In the genomic region with DNA sequence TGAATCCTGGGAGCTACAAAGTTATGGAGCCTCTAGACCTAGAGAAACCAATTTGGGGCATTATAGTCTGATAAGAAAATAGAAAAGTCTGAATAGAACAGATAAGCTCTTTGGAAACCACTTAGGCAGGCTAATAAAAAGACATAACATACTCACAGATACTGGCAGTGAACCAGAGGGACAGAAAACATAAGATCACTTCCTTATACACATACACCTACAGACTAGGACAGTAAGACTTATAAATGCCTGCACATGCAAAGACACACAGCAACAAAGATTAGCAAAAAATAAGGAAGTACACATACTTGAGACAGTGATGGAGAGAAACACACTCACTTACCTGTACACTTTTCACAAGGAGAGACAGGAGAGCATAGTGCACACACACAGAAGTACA, we compare ENCODE assay signal across 18 cellular contexts. TPM values are rescaled to one million over a fixed set of nuclear protein-coding genes. Genes with fewer than 3 reads are reported as not detected.
DNase-seq lines count a peak whose midpoint lies in the region; ATAC-seq and TF ChIP-seq lines count a peak whose summit lies in the region.
"Had no signal": no experiment of that assay in that cellular context is flagged by ENCODE, and none has a peak within 500 bp of the region (broad histone marks: within the 10 kb centered on the region; RNA-seq: fewer than 3 reads in every experiment).

No MANE protein-coding gene starts in this region.

- no peaks in the 10 kb centered on the region for H3K27me3 Mint-ChIP-seq in chondrocyte (ENCODE audit: low read depth)
- H3K27me3 Mint-ChIP-seq in naive B cell, result no peaks in the 10 kb centered on the region
- no peaks in the 10 kb centered on the region for H3K27me3 Mint-ChIP-seq in activated T-helper 1 cell treated with anti-CD3 and anti-CD28 coated beads, Interleukin-12 subunit alpha, Interleukin-12 subunit beta, Interleukin-2, Interleukin-4 antibody, amounts not matched to agents 30 ng/mL and 10 ng/mL and 1 ng/mL, durations not matched to agents 14 hours and 24 hours and 36 hours (ENCODE audit: insufficient read depth)
- H3K27me3 Mint-ChIP-seq: IgD-negative memory B cell had no signal

- H3K36me3 Mint-ChIP-seq in chondrocyte (ENCODE audit: low read depth), result peaks cover 24% of the 10 kb centered on the region
- H3K36me3 Mint-ChIP-seq in naive B cell, result peaks cover 26 to 44% of the 10 kb centered on the region in 2 donors
- peaks cover 30% of the 10 kb centered on the region for H3K36me3 Mint-ChIP-seq in activated T-helper 1 cell treated with anti-CD3 and anti-CD28 coated beads, Interleukin-12 subunit alpha, Interleukin-12 subunit beta, Interleukin-2, Interleukin-4 antibody, amounts not matched to agents 30 ng/mL and 10 ng/mL and 1 ng/mL, durations not matched to agents 14 hours and 24 hours and 36 hours (ENCODE audit: low read depth)

- H3K4me1 Mint-ChIP-seq in chondrocyte (ENCODE audit: low read depth) (peaks cover 27% of the 10 kb centered on the region), naive B cell (peaks cover 4 to 7% (median 5%) of the 10 kb centered on the region in 3 donors)
- H3K4me1 Mint-ChIP-seq in activated T-helper 1 cell treated with anti-CD3 and anti-CD28 coated beads, Interleukin-12 subunit alpha, Interleukin-12 subunit beta, Interleukin-2, Interleukin-4 antibody, amounts not matched to agents 30 ng/mL and 10 ng/mL and 1 ng/mL, durations not matched to agents 14 hours and 24 hours and 36 hours (ENCODE audit: low read depth), result no peaks in the 10 kb centered on the region

- no peak for TF ChIP-seq POLR2A in GM18505 (IDR thresholded peaks at IDR 0.05; ENCODE audit: borderline replicate concordance, extremely low read depth, insufficient read depth, insufficient read length)

- H3K9me3 Mint-ChIP-seq in chondrocyte (ENCODE audit: low read depth) (no peaks in the 10 kb centered on the region), naive B cell (no peaks in the 10 kb centered on the region)
- no peaks in the 10 kb centered on the region for H3K9me3 Mint-ChIP-seq in activated T-helper 1 cell treated with anti-CD3 and anti-CD28 coated beads, Interleukin-12 subunit alpha, Interleukin-12 subunit beta, Interleukin-2, Interleukin-4 antibody, amounts not matched to agents 30 ng/mL and 10 ng/mL and 1 ng/mL, durations not matched to agents 14 hours and 24 hours and 36 hours
- H3K9me3 Mint-ChIP-seq: IgD-negative memory B cell had no signal

- DNase-seq in OCI-M1 (lab: John Stamatoyannopoulos, UW), result peak; percentile 76
- DNase-seq in chondrocyte (ENCODE audit: low spot score), result no peak
- DNase-seq in naive B cell, result no peak
- no peak for DNase-seq in NCI-H69 (lab: John Stamatoyannopoulos, UW)
- DNase-seq in activated T-helper 1 cell treated with anti-CD3 and anti-CD28 coated beads, Interleukin-12 subunit alpha, Interleukin-12 subunit beta, Interleukin-2, Interleukin-4 antibody, amounts not matched to agents 30 ng/mL and 10 ng/mL and 1 ng/mL, durations not matched to agents 14 hours and 24 hours and 36 hours (ENCODE audit: low spot score), result no peak
- no peak for DNase-seq in posterior cingulate gyrus
- DNase-seq: ACHN; DMS79 treated with DMSO at 0.1 percent for 48 hours; GM23248; NCI-H1105 treated with DMSO at 0.1 percent for 48 hours; NCI-H1694; NCI-H2081 treated with DMSO at 0.1 percent for 48 hours; NCI-H748 treated with DMSO at 0.1 percent for 48 hours; NK-92 treated with Interleukin-12 subunit alpha and Interleukin-12 subunit beta, amount 100 ng/mL, for 24 hours had no signal

- intact Hi-C loops in activated T-helper 1 cell treated with anti-CD3 and anti-CD28 coated beads, Interleukin-12 subunit alpha, Interleukin-12 subunit beta, Interleukin-2, Interleukin-4 antibody, amounts not matched to agents 30 ng/mL and 10 ng/mL and 1 ng/mL, durations not matched to agents 14 hours and 24 hours and 36 hours (cut with micrococcal nuclease), result no loop called here
- intact Hi-C loops in posterior cingulate gyrus (cut with DNase I), result no loop called here

- H3K27ac Mint-ChIP-seq in chondrocyte (ENCODE audit: unreplicated experiment) (peak overlapping the region; percentile 33), naive B cell (peak overlapping the region; percentile 1 to 67 (median 34))
- H3K27ac Mint-ChIP-seq in activated T-helper 1 cell treated with anti-CD3 and anti-CD28 coated beads, Interleukin-12 subunit alpha, Interleukin-12 subunit beta, Interleukin-2, Interleukin-4 antibody, amounts not matched to agents 30 ng/mL and 10 ng/mL and 1 ng/mL, durations not matched to agents 14 hours and 24 hours and 36 hours, result no peak overlapping the region

- H3K4me3 Mint-ChIP-seq in chondrocyte (ENCODE audit: unreplicated experiment), result no peak overlapping the region
- H3K4me3 Mint-ChIP-seq in naive B cell, result no peak overlapping the region
- H3K4me3 Mint-ChIP-seq in activated T-helper 1 cell treated with anti-CD3 and anti-CD28 coated beads, Interleukin-12 subunit alpha, Interleukin-12 subunit beta, Interleukin-2, Interleukin-4 antibody, amounts not matched to agents 30 ng/mL and 10 ng/mL and 1 ng/mL, durations not matched to agents 14 hours and 24 hours and 36 hours, result no peak overlapping the region
- H3K4me3 Mint-ChIP-seq: IgD-negative memory B cell had no signal

- ATAC-seq in GM18505 (IDR thresholded peaks at IDR 0.05; ENCODE audit: unreplicated experiment) (peak; percentile 38), naive B cell (ENCODE audit: low read depth in 2 of 2) (no peak), HG03175 (IDR thresholded peaks at IDR 0.05; ENCODE audit: unreplicated experiment) (no peak)
- ATAC-seq: Right ventricle myocardium inferior had no signal

- TF ChIP-seq CTCF in chondrocyte (IDR thresholded peaks at IDR 0.05), result no peak

RNA-seq across cellular contexts. Expression of a gene that starts 20.0 kb away (rescaled TPM):
- total RNA-seq in chondrocyte, result 20.1 to 21.0 TPM (median 21.0 TPM) in 3 replicates
- 10 to 100 TPM; 34.4 to 64.8 (median 45.1) TPM for polyA plus RNA-seq in naive B cell (ENCODE audit: low read depth in 6 of 6)
- total RNA-seq in activated T-helper 1 cell treated with anti-CD3 and anti-CD28 coated beads, Interleukin-12 subunit alpha, Interleukin-12 subunit beta, Interleukin-2, Interleukin-4 antibody, amounts not matched to agents 30 ng/mL and 10 ng/mL and 1 ng/mL, durations not matched to agents 14 hours and 24 hours and 36 hours, result 27.8 and 31.0 TPM in 2 replicates

RNA-seq across cellular contexts. Expression of a gene that starts 20.3 kb away (rescaled TPM):
- 7.2 to 9.4 TPM (median 7.6 TPM) in 3 replicates for total RNA-seq in chondrocyte
- polyA plus RNA-seq in naive B cell (ENCODE audit: low read depth in 6 of 6), result 1 to 10 TPM; 1.3 to 6.2 (median 4.6) TPM
- total RNA-seq in activated T-helper 1 cell treated with anti-CD3 and anti-CD28 coated beads, Interleukin-12 subunit alpha, Interleukin-12 subunit beta, Interleukin-2, Interleukin-4 antibody, amounts not matched to agents 30 ng/mL and 10 ng/mL and 1 ng/mL, durations not matched to agents 14 hours and 24 hours and 36 hours, result 28.1 and 31.8 TPM in 2 replicates
